In genomic region chr15:78938608-78939488, GRCh38 we compare ENCODE assay signal across 8 cellular contexts. TPM values are rescaled to one million over a fixed set of nuclear protein-coding genes. Genes with fewer than 3 reads are reported as not detected.
DNase-seq lines count a peak whose midpoint lies in the region; ATAC-seq lines count a peak whose summit lies in the region.

No MANE protein-coding gene starts in this region.

- H2BK120ac ChIP-seq in trophoblast cell (ENCODE audit: insufficient read depth, low read length, poor library complexity) = no peak overlapping the region

- no peak overlapping the region for H3K9ac ChIP-seq in trophoblast cell (ENCODE audit: low read length)

- no peak overlapping the region for H2AK5ac ChIP-seq in trophoblast cell (ENCODE audit: low read length)

- H2BK5ac ChIP-seq in trophoblast cell (ENCODE audit: low read depth, low read length, poor library complexity) = no peak overlapping the region

- no peak overlapping the region for H3K4me3 ChIP-seq in trophoblast cell (ENCODE audit: low read depth, low read length)

- H2AFZ ChIP-seq in trophoblast cell (ENCODE audit: insufficient read depth, low read length, poor library complexity) = no peak overlapping the region

- H3K4me2 ChIP-seq in trophoblast cell (ENCODE audit: low read length) = no peak overlapping the region

- no peak overlapping the region for H3K27ac ChIP-seq in trophoblast cell (ENCODE audit: low read depth, low read length)

- WGBS in trophoblast cell (ENCODE audit: extremely low coverage, insufficient coverage, insufficient read length) = no CpG with 5 or more reads among the region's 6 CpGs

- H4K8ac ChIP-seq in trophoblast cell (ENCODE audit: low read depth, low read length) = no peak overlapping the region

- H3K18ac ChIP-seq in trophoblast cell (ENCODE audit: low read length) = no peak overlapping the region

- H3K4me1 ChIP-seq in trophoblast cell (ENCODE audit: control insufficient read depth in 1 of 2, insufficient read depth in 2 of 2, low read length in 2 of 2) = peaks cover 1 to 2% of the 10 kb centered on the region in 2 experiments

- peak; percentile 45 for DNase-seq in globus pallidus (ENCODE audit: low spot score)
- DNase-seq in G401 (ENCODE audit: low spot score) = no peak
- DNase-seq in SHP77 (lab: John Stamatoyannopoulos, UW) = no peak
- no peak for DNase-seq in iPS-NIHi7 (ENCODE audit: extremely low spot score)
- no peak for DNase-seq in trophoblast cell

- H3K79me1 ChIP-seq in trophoblast cell (ENCODE audit: low read length) = no peaks in the 10 kb centered on the region

- H4K91ac ChIP-seq in trophoblast cell (ENCODE audit: low read depth, low read length) = no peak overlapping the region

- no peak overlapping the region for H2BK12ac ChIP-seq in trophoblast cell (ENCODE audit: low read length)

- in situ Hi-C loops in G401 (cut with HindIII; ENCODE audit: low sequenced_read_pairs) = no loop called here

- H4K12ac ChIP-seq in trophoblast cell (ENCODE audit: low read depth, low read length) = no peak overlapping the region

- no peak overlapping the region for H3K4ac ChIP-seq in trophoblast cell (ENCODE audit: low read depth, low read length)

- no peak overlapping the region for H3K14ac ChIP-seq in trophoblast cell (ENCODE audit: low read length)

- H3K36me3 ChIP-seq in trophoblast cell (ENCODE audit: control insufficient read depth in 1 of 2, insufficient read depth in 2 of 2, low read length in 2 of 2) = peaks cover 0 to 3% of the 10 kb centered on the region in 2 experiments

- H3K23ac ChIP-seq in trophoblast cell (ENCODE audit: low read length) = no peak overlapping the region

- no peaks in the 10 kb centered on the region for H3K9me3 ChIP-seq in trophoblast cell (ENCODE audit: insufficient read depth, low read depth, low read length)

- H3K27me3 ChIP-seq in trophoblast cell (ENCODE audit: insufficient read depth, low read length) = no peaks in the 10 kb centered on the region

- H3K79me2 ChIP-seq in trophoblast cell (ENCODE audit: control insufficient read depth, insufficient read depth, low read length, poor library complexity) = no peaks in the 10 kb centered on the region

- ATAC-seq in GM18498 (IDR thresholded peaks at IDR 0.05; ENCODE audit: unreplicated experiment) (peak; percentile 76), GM21381 (IDR thresholded peaks at IDR 0.05; ENCODE audit: unreplicated experiment) (peak; percentile 65), HG03575 (IDR thresholded peaks at IDR 0.05; ENCODE audit: extremely low read depth, insufficient number of reproducible peaks, low FRiP score, unreplicated experiment) (peak; percentile 41)

RNA-seq across cellular contexts. Expression of gene CTSH, which starts 6.0 kb away (rescaled TPM):
- total RNA-seq in G401 (2014; rRNA removed; shearing (Covaris generic)) = 74.3 and 81.8 TPM in 2 replicates
- 73.2 and 80.7 TPM in 2 replicates for polyA plus RNA-seq in trophoblast cell (2013)
